13 cellular contexts compared by ENCODE assay signal in the genomic region with DNA sequence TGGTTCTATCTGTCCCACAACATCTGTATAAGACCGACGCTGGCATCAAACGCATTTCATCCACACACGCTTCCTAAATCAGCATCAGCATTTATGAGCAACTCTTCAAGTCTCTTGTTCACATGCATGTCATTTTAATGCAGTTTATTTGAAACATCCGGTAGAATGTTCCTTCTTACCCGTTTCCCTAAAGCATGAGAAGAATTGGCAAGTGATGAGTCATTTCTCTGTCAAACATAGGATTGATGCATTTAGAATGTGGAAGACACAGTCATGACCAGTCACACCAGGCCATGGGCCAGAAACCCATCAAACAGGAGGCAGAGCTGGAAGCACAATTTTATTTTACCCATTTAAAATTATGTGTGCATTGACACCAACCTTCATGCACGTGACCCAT.
DNase-seq lines count a peak whose midpoint lies in the region; ATAC-seq and TF ChIP-seq lines count a peak whose summit lies in the region.
"Had no signal": no experiment of that assay in that cellular context is flagged by ENCODE, and none has a peak within 500 bp of the region (broad histone marks: within the 10 kb centered on the region; RNA-seq: fewer than 3 reads in every experiment).

No MANE protein-coding gene starts in this region.

- H3K4me1 Mint-ChIP-seq in HFFc6 (ENCODE audit: low read depth), result peaks cover 67% of the 10 kb centered on the region
- peaks cover 79% of the 10 kb centered on the region for H3K4me1 Mint-ChIP-seq in WTC11
- H3K4me1 Mint-ChIP-seq: activated naive CD4-positive, alpha-beta T cell treated with anti-CD3 and anti-CD28 coated beads, Interleukin-2, amount 50 U/mL, for 24 hours; CD14-positive monocyte had no signal

- peaks cover 4% of the 10 kb centered on the region for H3K27me3 Mint-ChIP-seq in HFFc6 (ENCODE audit: insufficient read depth)
- H3K27me3 Mint-ChIP-seq in WTC11 (ENCODE audit: low read depth), result no peaks in the 10 kb centered on the region
- H3K27me3 Mint-ChIP-seq: activated naive CD4-positive, alpha-beta T cell treated with anti-CD3 and anti-CD28 coated beads, Interleukin-2, amount 50 U/mL, for 24 hours had no signal

- H3K9me3 Mint-ChIP-seq in HFFc6, result no peaks in the 10 kb centered on the region
- H3K9me3 Mint-ChIP-seq in WTC11, result no peaks in the 10 kb centered on the region
- H3K9me3 Mint-ChIP-seq: activated naive CD4-positive, alpha-beta T cell treated with anti-CD3 and anti-CD28 coated beads, Interleukin-2, amount 50 U/mL, for 24 hours; CD14-positive monocyte had no signal

- peak; percentile 85 for DNase-seq in A172 (ENCODE audit: low spot score)
- DNase-seq in HFFc6, result peak; percentile 93
- no peak for DNase-seq in WTC11 (ENCODE audit: low spot score)
- peak; percentile 94 to 95 for DNase-seq in foreskin fibroblast
- no peak for DNase-seq in effector CD8-positive, alpha-beta T cell (lab: John Stamatoyannopoulos, UW)
- DNase-seq in NCI-H2227 (lab: John Stamatoyannopoulos, UW; ENCODE audit: unreplicated experiment), result no peak
- DNase-seq in activated CD8-positive, alpha-beta memory T cell treated with anti-CD3 and anti-CD28 coated beads for 24 hours, result no peak
- DNase-seq in SK-N-DZ (ENCODE audit: low spot score), result no peak
- DNase-seq: activated CD4-positive, alpha-beta T cell treated with anti-CD3 and anti-CD28 coated beads for 48 hours; esophagus squamous epithelium; stimulated activated naive CD4-positive, alpha-beta T cell treated with Interleukin-2 at 50 U/mL for 16 hours had no signal

- H3K4me3 ChIP-seq in foreskin fibroblast (ENCODE audit: low read depth in 1 of 2, low read length in 2 of 2), result no peak overlapping the region
- H3K4me3 ChIP-seq: esophagus squamous epithelium had no signal

- POLR2A ChIA-PET in WTC11 (lab: Charles Lee), result no interaction called here

- H3K4me3 Mint-ChIP-seq in HFFc6 (peak overlapping the region; percentile 78), WTC11 (no peak overlapping the region)
- H3K4me3 Mint-ChIP-seq: activated naive CD4-positive, alpha-beta T cell treated with anti-CD3 and anti-CD28 coated beads, Interleukin-2, amount 50 U/mL, for 24 hours; CD14-positive monocyte had no signal

- CTCF ChIA-PET in WTC11 (lab: Charles Lee), result no interaction called here

- no peak for ATAC-seq in WTC11

- 0 out of 2 replicates have a peak, but pooled peaks cover 2% of the 10 kb centered on the region for H3K36me3 Mint-ChIP-seq in HFFc6 (ENCODE audit: low read depth)
- H3K36me3 Mint-ChIP-seq in WTC11, result no peaks in the 10 kb centered on the region
- H3K36me3 Mint-ChIP-seq: activated naive CD4-positive, alpha-beta T cell treated with anti-CD3 and anti-CD28 coated beads, Interleukin-2, amount 50 U/mL, for 24 hours; CD14-positive monocyte had no signal

- TF ChIP-seq CTCF in HFFc6 (IDR thresholded peaks at IDR 0.05) (no peak), WTC11 (IDR thresholded peaks at IDR 0.05) (no peak), foreskin fibroblast (IDR thresholded peaks at IDR 0.05; ENCODE audit: low read depth, low read length) (no peak)

- H3K27ac Mint-ChIP-seq in HFFc6 (peak overlapping the region; percentile 87), WTC11 (0 out of 2 replicates have a peak overlapping the region, but pooled peaks have one; percentile 3)
- H3K27ac Mint-ChIP-seq: activated naive CD4-positive, alpha-beta T cell treated with anti-CD3 and anti-CD28 coated beads, Interleukin-2, amount 50 U/mL, for 24 hours; CD14-positive monocyte had no signal

TF ChIP-seq in WTC11, 78 proteins besides CTCF, POLR2A, EP300 and RAD21:
- TF ChIP-seq JAZF1 (CRISPR knock-in tag; IDR thresholded peaks at IDR 0.05) (no peak), PRRX2 (CRISPR knock-in tag; IDR thresholded peaks at IDR 0.05) (no peak), ZNF416 (CRISPR knock-in tag; IDR thresholded peaks at IDR 0.05) (no peak), ETV6 (CRISPR knock-in tag; IDR thresholded peaks at IDR 0.05) (no peak), PREB (CRISPR knock-in tag; IDR thresholded peaks at IDR 0.05; ENCODE audit: borderline replicate concordance) (no peak), TEAD4 (CRISPR knock-in tag; IDR thresholded peaks at IDR 0.05) (no peak), FOXK1 (CRISPR knock-in tag; IDR thresholded peaks at IDR 0.05) (no peak), RELA (CRISPR knock-in tag; IDR thresholded peaks at IDR 0.05; ENCODE audit: borderline replicate concordance) (no peak), IRF2 (CRISPR knock-in tag; IDR thresholded peaks at IDR 0.05; ENCODE audit: borderline replicate concordance, low read depth) (no peak), ZNF425 (CRISPR knock-in tag; conservative IDR thresholded peaks at IDR 0.05) (no peak), NR1H2 (CRISPR knock-in tag; IDR thresholded peaks at IDR 0.05) (no peak)
- TF ChIP-seq, protein P1, sequence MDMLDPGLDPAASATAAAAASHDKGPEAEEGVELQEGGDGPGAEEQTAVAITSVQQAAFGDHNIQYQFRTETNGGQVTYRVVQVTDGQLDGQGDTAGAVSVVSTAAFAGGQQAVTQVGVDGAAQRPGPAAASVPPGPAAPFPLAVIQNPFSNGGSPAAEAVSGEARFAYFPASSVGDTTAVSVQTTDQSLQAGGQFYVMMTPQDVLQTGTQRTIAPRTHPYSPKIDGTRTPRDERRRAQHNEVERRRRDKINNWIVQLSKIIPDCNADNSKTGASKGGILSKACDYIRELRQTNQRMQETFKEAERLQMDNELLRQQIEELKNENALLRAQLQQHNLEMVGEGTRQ (CRISPR knock-in tag; IDR thresholded peaks at IDR 0.05), result no peak
- TF ChIP-seq, protein P2, sequence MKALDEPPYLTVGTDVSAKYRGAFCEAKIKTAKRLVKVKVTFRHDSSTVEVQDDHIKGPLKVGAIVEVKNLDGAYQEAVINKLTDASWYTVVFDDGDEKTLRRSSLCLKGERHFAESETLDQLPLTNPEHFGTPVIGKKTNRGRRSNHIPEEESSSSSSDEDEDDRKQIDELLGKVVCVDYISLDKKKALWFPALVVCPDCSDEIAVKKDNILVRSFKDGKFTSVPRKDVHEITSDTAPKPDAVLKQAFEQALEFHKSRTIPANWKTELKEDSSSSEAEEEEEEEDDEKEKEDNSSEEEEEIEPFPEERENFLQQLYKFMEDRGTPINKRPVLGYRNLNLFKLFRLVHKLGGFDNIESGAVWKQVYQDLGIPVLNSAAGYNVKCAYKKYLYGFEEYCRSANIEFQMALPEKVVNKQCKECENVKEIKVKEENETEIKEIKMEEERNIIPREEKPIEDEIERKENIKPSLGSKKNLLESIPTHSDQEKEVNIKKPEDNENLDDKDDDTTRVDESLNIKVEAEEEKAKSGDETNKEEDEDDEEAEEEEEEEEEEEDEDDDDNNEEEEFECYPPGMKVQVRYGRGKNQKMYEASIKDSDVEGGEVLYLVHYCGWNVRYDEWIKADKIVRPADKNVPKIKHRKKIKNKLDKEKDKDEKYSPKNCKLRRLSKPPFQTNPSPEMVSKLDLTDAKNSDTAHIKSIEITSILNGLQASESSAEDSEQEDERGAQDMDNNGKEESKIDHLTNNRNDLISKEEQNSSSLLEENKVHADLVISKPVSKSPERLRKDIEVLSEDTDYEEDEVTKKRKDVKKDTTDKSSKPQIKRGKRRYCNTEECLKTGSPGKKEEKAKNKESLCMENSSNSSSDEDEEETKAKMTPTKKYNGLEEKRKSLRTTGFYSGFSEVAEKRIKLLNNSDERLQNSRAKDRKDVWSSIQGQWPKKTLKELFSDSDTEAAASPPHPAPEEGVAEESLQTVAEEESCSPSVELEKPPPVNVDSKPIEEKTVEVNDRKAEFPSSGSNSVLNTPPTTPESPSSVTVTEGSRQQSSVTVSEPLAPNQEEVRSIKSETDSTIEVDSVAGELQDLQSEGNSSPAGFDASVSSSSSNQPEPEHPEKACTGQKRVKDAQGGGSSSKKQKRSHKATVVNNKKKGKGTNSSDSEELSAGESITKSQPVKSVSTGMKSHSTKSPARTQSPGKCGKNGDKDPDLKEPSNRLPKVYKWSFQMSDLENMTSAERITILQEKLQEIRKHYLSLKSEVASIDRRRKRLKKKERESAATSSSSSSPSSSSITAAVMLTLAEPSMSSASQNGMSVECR (CRISPR knock-in tag; IDR thresholded peaks at IDR 0.05; ENCODE audit: borderline replicate concordance), result no peak
TF ChIP-seq in WTC11: peak in this region for 0.

Comparison
In these comparisons a context has a peak if more than half of its experiments do, and no peak if none do; other contexts are left out.
1. DNase-seq: peak in A172 (single experiment), HFFc6 (single experiment) and foreskin fibroblast (2 of 2); none in WTC11 (single experiment), effector CD8-positive, alpha-beta T cell (single experiment), NCI-H2227 (single experiment), activated CD8-positive, alpha-beta memory T cell treated with anti-CD3 and anti-CD28 coated beads for 24 hours (single experiment) and SK-N-DZ (single experiment).